Comparison of ENCODE assay signal across 13 cellular contexts in the genomic region with DNA sequence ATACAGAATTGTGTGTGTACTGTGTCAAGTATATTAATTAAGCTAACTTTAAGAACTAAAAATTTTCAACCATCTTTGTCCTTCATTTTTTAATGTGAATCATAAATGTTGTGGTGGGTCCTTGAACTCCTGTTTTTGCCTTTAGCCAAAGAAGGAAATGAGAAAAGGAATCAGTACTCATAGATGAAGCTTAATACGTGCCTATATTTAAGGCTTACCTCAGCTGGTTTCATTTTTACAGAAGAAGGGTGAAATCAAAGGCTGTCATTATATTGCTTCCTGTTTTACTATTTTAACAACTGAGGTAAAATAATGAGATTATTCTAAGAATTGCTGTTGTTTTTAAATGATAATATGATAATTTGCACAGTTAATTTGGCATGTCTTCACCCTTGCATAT. TPM values are rescaled to one million over a fixed set of nuclear protein-coding genes. Genes with fewer than 3 reads are reported as not detected.
DNase-seq lines count a peak whose midpoint lies in the region; ATAC-seq, FAIRE-seq and TF ChIP-seq lines count a peak whose summit lies in the region.
"Had no signal": no experiment of that assay in that cellular context is flagged by ENCODE, and none has a peak within 500 bp of the region (broad histone marks: within the 10 kb centered on the region; RNA-seq: fewer than 3 reads in every experiment).

No MANE protein-coding gene starts in this region.

- H3K27ac Mint-ChIP-seq in neural progenitor cell, result no peak overlapping the region

- intact Hi-C loops in right lobe of liver (cut with DNase I) (no loop called here), HepG2 (cut with micrococcal nuclease; ENCODE audit: unreplicated experiment) (loop anchor here (10.0 kb wide), 1 partner anchor 142 kb away; no protein-coding TSS in a partner anchor), upper lobe of right lung (cut with DNase I) (no loop called here)

- H3K9ac ChIP-seq in HepG2 (ENCODE audit: insufficient read depth, low read depth, low read length) (no peak overlapping the region), neural progenitor cell (no peak overlapping the region)
- H3K9ac ChIP-seq: BLaER1 had no signal

- POLR2A ChIA-PET in HepG2 (lab: Yijun Ruan, JAX), result no interaction called here

- peaks cover 3% of the 10 kb centered on the region for H3K4me1 Mint-ChIP-seq in neural progenitor cell

- TF ChIP-seq RAD21 in HepG2 (CRISPR knock-in tag; IDR thresholded peaks at IDR 0.05), result no peak

- in situ Hi-C loops in HepG2 (cut with HindIII; ENCODE audit: extremely low pct_ligation_motif_present, low pct_unique_long_range_greater_than_20kb), result no loop called here

- TF ChIP-seq EP300 in HepG2 (IDR thresholded peaks at IDR 0.05; ENCODE audit: low read depth in 2 of 2, low read length in 2 of 2), result no peak
- no peak for TF ChIP-seq EP300 in HepG2 (CRISPR knock-in tag; IDR thresholded peaks at IDR 0.05; ENCODE audit: borderline replicate concordance)

- H4K20me1 ChIP-seq in HepG2 (ENCODE audit: insufficient read depth, low read length) (no peaks in the 10 kb centered on the region), neural progenitor cell (ENCODE audit: low read depth) (no peaks in the 10 kb centered on the region)
- H4K20me1 ChIP-seq: BLaER1 had no signal

- H3K27me3 ChIP-seq in right lobe of liver (no peaks in the 10 kb centered on the region), HepG2 (ENCODE audit: control insufficient read depth in 1 of 2, insufficient read depth in 2 of 2, low read length in 2 of 2) (no peaks in the 10 kb centered on the region), SJSA1 (replicated peaks) (no peaks in the 10 kb centered on the region), upper lobe of right lung (no peaks in the 10 kb centered on the region), neural progenitor cell (no peaks in the 10 kb centered on the region)
- H3K27me3 ChIP-seq: BLaER1, pancreas had no signal

- no peaks in the 10 kb centered on the region for H3K27me3 Mint-ChIP-seq in neural progenitor cell (ENCODE audit: insufficient read depth, low read depth)

- TF ChIP-seq CTCF in right lobe of liver (IDR thresholded peaks at IDR 0.05), result no peak
- TF ChIP-seq CTCF in HepG2 (CRISPR knock-in tag; IDR thresholded peaks at IDR 0.05), result no peak
- TF ChIP-seq CTCF in upper lobe of right lung (IDR thresholded peaks at IDR 0.05), result no peak
- no peak for TF ChIP-seq CTCF in neural progenitor cell (IDR thresholded peaks at IDR 0.05)

- H3K79me2 ChIP-seq in HepG2 (ENCODE audit: insufficient read depth, low read length) (no peaks in the 10 kb centered on the region), neural progenitor cell (ENCODE audit: low read depth) (no peaks in the 10 kb centered on the region)

- ATAC-seq in right lobe of liver (peak; percentile 35 to 61 (median 46)), HepG2 (no peak), HG03025 (IDR thresholded peaks at IDR 0.05; ENCODE audit: low FRiP score, unreplicated experiment) (peak; percentile 86), upper lobe of right lung (no peak)

- WGBS in right lobe of liver (ENCODE audit: insufficient coverage, low coverage, low lambda C conversion rate, missing lambda C conversion rate), result 44% methylated on average over 1 of the region's 1 CpG
- WGBS in HepG2 (ENCODE audit: low lambda C conversion rate), result 39% methylated on average over 1 of the region's 1 CpG

- FAIRE-seq in HepG2 (lab: Jason Lieb, UNC), result no peak
- FAIRE-seq: pancreas had no signal

- H3K9me3 ChIP-seq in right lobe of liver (no peaks in the 10 kb centered on the region), HepG2 (ENCODE audit: low read length) (no peaks in the 10 kb centered on the region), SJSA1 (replicated peaks) (no peaks in the 10 kb centered on the region), upper lobe of right lung (no peaks in the 10 kb centered on the region), neural progenitor cell (ENCODE audit: low read depth) (no peaks in the 10 kb centered on the region)
- H3K9me3 ChIP-seq: BLaER1, pancreas had no signal

- no peak overlapping the region for H3K4me3 Mint-ChIP-seq in neural progenitor cell

- no peak overlapping the region for H3K4me2 ChIP-seq in HepG2 (ENCODE audit: low read depth, low read length)
- no peak overlapping the region for H3K4me2 ChIP-seq in neural progenitor cell
- H3K4me2 ChIP-seq: BLaER1 had no signal

- no TSS peak for BruUV-seq in HepG2 (replicated peaks; lab: Mats Ljungman, UMichigan)

- H3K36me3 ChIP-seq in right lobe of liver, result no peaks in the 10 kb centered on the region
- no peaks in the 10 kb centered on the region for H3K36me3 ChIP-seq in HepG2 (replicated peaks in 1 of 2; ENCODE audit: control insufficient read depth in 1 of 2, insufficient read depth in 2 of 2, low read length in 2 of 2)
- no peaks in the 10 kb centered on the region for H3K36me3 ChIP-seq in SJSA1
- H3K36me3 ChIP-seq in upper lobe of right lung, result no peaks in the 10 kb centered on the region
- no peaks in the 10 kb centered on the region for H3K36me3 ChIP-seq in neural progenitor cell
- H3K36me3 ChIP-seq: BLaER1, pancreas had no signal

- H3K27ac ChIP-seq in right lobe of liver, result no peak overlapping the region
- H3K27ac ChIP-seq in HepG2 (ENCODE audit: extremely low read length, insufficient read depth, low read length), result no peak overlapping the region
- H3K27ac ChIP-seq in SJSA1, result no peak overlapping the region
- H3K27ac ChIP-seq in upper lobe of right lung, result no peak overlapping the region
- no peak overlapping the region for H3K27ac ChIP-seq in neural progenitor cell
- H3K27ac ChIP-seq: BLaER1, pancreas had no signal

- H3K9me3 Mint-ChIP-seq in neural progenitor cell, result no peaks in the 10 kb centered on the region

- TF ChIP-seq POLR2A in right lobe of liver (IDR thresholded peaks at IDR 0.05) (no peak), HepG2 (IDR thresholded peaks at IDR 0.05; ENCODE audit: insufficient read depth in 1 of 2, low read depth in 2 of 2, low read length in 2 of 2) (no peak)

- no peak for DNase-seq in right lobe of liver
- DNase-seq in HepG2 (ENCODE audit: low spot score), result no peak
- DNase-seq in SJSA1 (ENCODE audit: low read depth in 1 of 2, low spot score in 2 of 2), result no peak
- DNase-seq in upper lobe of right lung, result no peak
- DNase-seq in neural progenitor cell (ENCODE audit: low spot score), result no peak
- DNase-seq in DMS79 (lab: John Stamatoyannopoulos, UW), result no peak
- no peak for DNase-seq in SK-N-DZ (ENCODE audit: low spot score)
- DNase-seq: activated effector memory CD4-positive, alpha-beta T cell treated with anti-CD3 and anti-CD28 coated beads, Interleukin-2, amount 50 U/mL, for 16 hours; foreskin fibroblast; pancreas; substantia nigra had no signal

- no peak overlapping the region for H3K4me3 ChIP-seq in right lobe of liver
- H3K4me3 ChIP-seq in HepG2 (replicated peaks in 1 of 3; ENCODE audit: insufficient read depth in 1 of 3, low read depth in 2 of 3, low read length in 3 of 3), result no peak overlapping the region
- H3K4me3 ChIP-seq in SJSA1, result peak overlapping the region; percentile 13
- H3K4me3 ChIP-seq in upper lobe of right lung, result peak overlapping the region; percentile 14
- no peak overlapping the region for H3K4me3 ChIP-seq in neural progenitor cell
- H3K4me3 ChIP-seq: BLaER1, pancreas had no signal

- no peaks in the 10 kb centered on the region for H3K4me1 ChIP-seq in right lobe of liver
- peaks cover 8% of the 10 kb centered on the region for H3K4me1 ChIP-seq in HepG2 (ENCODE audit: insufficient read depth, low read length)
- H3K4me1 ChIP-seq in SJSA1 (replicated peaks), result peaks cover 7% of the 10 kb centered on the region
- no peaks in the 10 kb centered on the region for H3K4me1 ChIP-seq in upper lobe of right lung
- H3K4me1 ChIP-seq in neural progenitor cell, result no peaks in the 10 kb centered on the region
- H3K4me1 ChIP-seq: pancreas had no signal

- CTCF ChIA-PET in HepG2 (lab: Yijun Ruan, JAX; ENCODE audit: low intra/inter-chr PET ratio, low total read pairs), result no interaction called here

- H3K36me3 Mint-ChIP-seq in neural progenitor cell, result no peaks in the 10 kb centered on the region

- no peaks in the 10 kb centered on the region for H3F3A ChIP-seq in neural progenitor cell (ENCODE audit: low read depth)

- H2AFZ ChIP-seq in HepG2 (ENCODE audit: low read length), result no peak overlapping the region
- H2AFZ ChIP-seq in neural progenitor cell (replicated peaks), result no peak overlapping the region

TF ChIP-seq in HepG2, 621 proteins besides CTCF, POLR2A, EP300 and RAD21:
- TF ChIP-seq NR2C2 (CRISPR knock-in tag; IDR thresholded peaks at IDR 0.05; ENCODE audit: borderline replicate concordance) (no peak), MAFK (conservative IDR thresholded peaks at IDR 0.05 in 1 of 2, IDR thresholded peaks at IDR 0.05 in 1 of 2; ENCODE audit: low read length in 2 of 2) (0 out of 4 replicates have a peak, but pooled peaks of 1 of the 2 experiments have one; percentile 1)

RNA-seq across cellular contexts. Expression of gene SNX13, which starts 6.3 kb away (rescaled TPM):
- 10 to 100 TPM; 17.1 to 22.5 (median 21.0) TPM for total RNA-seq in right lobe of liver
- 32.3 and 35.7 TPM in 2 replicates for total RNA-seq in HepG2 (2016; rRNA removed; fragmentation: Illumina TruSeq; extraction: Trizol)
- 46.8 and 53.2 TPM in 2 replicates for total RNA-seq in HepG2 (2016; cell fraction: cytosol; rRNA removed; fragmentation: Illumina TruSeq; extraction: Trizol; ENCODE audit: low read depth)
- total RNA-seq in HepG2 (2016; cell fraction: insoluble cytoplasmic fraction; rRNA removed; fragmentation: Illumina TruSeq; extraction: Trizol), result 32.8 and 35.2 TPM in 2 replicates
- total RNA-seq in HepG2 (2016; cell fraction: membrane; rRNA removed; fragmentation: Illumina TruSeq; extraction: Trizol), result 27.8 and 28.4 TPM in 2 replicates
- 49.7 and 53.6 TPM in 2 replicates for total RNA-seq in HepG2 (2016; cell fraction: nucleus; rRNA removed; fragmentation: Illumina TruSeq; extraction: Trizol)
- polyA plus RNA-seq in HepG2 (2011; rRNA removed), result 12.6 and 14.3 TPM in 2 replicates
- 5.2 and 8.2 TPM in 2 replicates for polyA plus RNA-seq in HepG2 (2011; cell fraction: cytosol; rRNA removed)
- 17.1 and 19.6 TPM in 2 replicates for polyA plus RNA-seq in HepG2 (2011; cell fraction: nucleus; rRNA removed)
- 11.0 and 14.3 TPM in 2 replicates for polyA plus RNA-seq in HepG2 (2012)
- 2.2 and 2.3 TPM in 2 replicates for polyA plus RNA-seq in HepG2 (2016; cell fraction: cytosol; fragmentation: Illumina TruSeq; extraction: Trizol; ENCODE audit: low read depth)
- polyA plus RNA-seq in HepG2 (2016; cell fraction: insoluble cytoplasmic fraction; fragmentation: Illumina TruSeq; extraction: Trizol; ENCODE audit: low read depth), result 19.9 and 22.4 TPM in 2 replicates
- 8.0 and 8.6 TPM in 2 replicates for polyA plus RNA-seq in HepG2 (2016; cell fraction: membrane; fragmentation: Illumina TruSeq; extraction: Trizol; ENCODE audit: low read depth)
- polyA plus RNA-seq in HepG2 (2016; cell fraction: nucleus; fragmentation: Illumina TruSeq; extraction: Trizol; ENCODE audit: insufficient read depth, low read depth), result 20.3 and 23.3 TPM in 2 replicates
- polyA minus RNA-seq in HepG2 (2011; rRNA and poly(A)+ RNA removed; ENCODE audit: low replicate concordance), result 11.9 and 12.5 TPM in 2 replicates
- polyA minus RNA-seq in HepG2 (2011; cell fraction: cytosol; rRNA and poly(A)+ RNA removed), result 17.1 TPM in 2 replicates
- 126 and 139 TPM in 2 replicates for polyA minus RNA-seq in HepG2 (2011; cell fraction: nucleus; rRNA and poly(A)+ RNA removed)
- total RNA-seq in SJSA1 (2014; rRNA removed; shearing (Covaris generic)), result 36.8 and 62.0 TPM in 2 replicates
- 47.0 TPM for total RNA-seq in upper lobe of right lung
- total RNA-seq in neural progenitor cell (ENCODE audit: low replicate concordance), result 41.3 and 67.5 TPM in 2 replicates
- 28.9 and 35.0 TPM in 2 replicates for polyA plus RNA-seq in SK-N-DZ (2014; cell fraction: cytosol; rRNA removed)
- 29.6 and 35.0 TPM in 2 replicates for polyA plus RNA-seq in SK-N-DZ (2014; cell fraction: nucleus; rRNA removed)

Comparison
In these comparisons a context has a peak if more than half of its experiments do, and no peak if none do; other contexts are left out.
1. ATAC-seq: peak in right lobe of liver (4 of 4) and HG03025 (single experiment); none in HepG2 (single experiment) and upper lobe of right lung (single experiment).
2. H3K4me3 ChIP-seq: peak in SJSA1 (single experiment) and upper lobe of right lung (single experiment); none in right lobe of liver (0 of 3), HepG2 (0 of 3) and neural progenitor cell (single experiment).